ENCODE assay signal across 22 cellular contexts in genomic region chr15:73647259-73648026, GRCh38. TPM values are rescaled to one million over a fixed set of nuclear protein-coding genes. Genes with fewer than 3 reads are reported as not detected.
DNase-seq lines count a peak whose midpoint lies in the region; ATAC-seq and TF ChIP-seq lines count a peak whose summit lies in the region.
"Had no signal": no experiment of that assay in that cellular context is flagged by ENCODE, and none has a peak within 500 bp of the region (broad histone marks: within the 10 kb centered on the region; RNA-seq: fewer than 3 reads in every experiment).

No MANE protein-coding gene starts in this region.

- H3K4me1 Mint-ChIP-seq in HFFc6 (ENCODE audit: low read depth) (peaks cover 36% of the 10 kb centered on the region), type B pancreatic cell (ENCODE audit: unreplicated experiment) (peaks cover 12% of the 10 kb centered on the region)
- H3K4me1 Mint-ChIP-seq: stimulated activated naive B cell treated with anti-CD40 and anti-IgM and Interleukin-4, amounts not matched to agents 10 μg/mL and 1 μg/mL and 100 μg/mL, for 72 hours had no signal

- H3K27me3 Mint-ChIP-seq in HFFc6 (ENCODE audit: insufficient read depth) (peaks cover 5% of the 10 kb centered on the region), type B pancreatic cell (no peaks in the 10 kb centered on the region)

- H3K27ac Mint-ChIP-seq in HFFc6 (no peak overlapping the region), type B pancreatic cell (peak overlapping the region; percentile 93)
- H3K27ac Mint-ChIP-seq: activated CD4-positive, alpha-beta T cell treated with anti-CD3 and anti-CD28 coated beads, Interleukin-2, amount 10 ng/mL, durations not matched to agents 7 days and 5 days; activated CD8-positive, alpha-beta memory T cell treated with anti-CD3 and anti-CD28 coated beads, Interleukin-2, amount 10 ng/mL, durations not matched to agents 7 days and 5 days; activated naive CD4-positive, alpha-beta T cell treated with anti-CD3 and anti-CD28 coated beads, Interleukin-2, amount 50 U/mL, for 24 hours; activated T-helper 1 cell treated with anti-CD3 and anti-CD28 coated beads, Interleukin-12 subunit alpha, Interleukin-12 subunit beta, Interleukin-2, Interleukin-4 antibody, amounts not matched to agents 30 ng/mL and 10 ng/mL and 1 ng/mL, durations not matched to agents 14 hours and 24 hours and 36 hours; CD8-positive, alpha-beta T cell; stimulated activated naive B cell treated with anti-CD40 and anti-IgM and Interleukin-4, amounts not matched to agents 10 μg/mL and 1 μg/mL and 100 μg/mL, for 72 hours had no signal

- H3K4me3 ChIP-seq in RWPE2 (ENCODE audit: severe bottlenecking), result no peak overlapping the region
- H3K4me3 ChIP-seq: lung, skin epidermis, thoracic aorta had no signal

- H3K27me3 ChIP-seq in RWPE2 (ENCODE audit: insufficient read depth, poor library complexity, severe bottlenecking), result no peaks in the 10 kb centered on the region
- H3K27me3 ChIP-seq in foreskin keratinocyte, result no peaks in the 10 kb centered on the region

- in situ Hi-C loops in ACHN (cut with HindIII; ENCODE audit: low pct_ligation_motif_present, low pct_unique_long_range_greater_than_20kb, low sequenced_read_pairs), result no loop called here

- no peaks in the 10 kb centered on the region for H3K36me3 Mint-ChIP-seq in HFFc6 (ENCODE audit: low read depth)
- H3K36me3 Mint-ChIP-seq in type B pancreatic cell, result no peaks in the 10 kb centered on the region
- H3K36me3 Mint-ChIP-seq: activated CD8-positive, alpha-beta memory T cell treated with anti-CD3 and anti-CD28 coated beads, Interleukin-2, amount 10 ng/mL, durations not matched to agents 7 days and 5 days; CD8-positive, alpha-beta T cell; stimulated activated naive B cell treated with anti-CD40 and anti-IgM and Interleukin-4, amounts not matched to agents 10 μg/mL and 1 μg/mL and 100 μg/mL, for 72 hours had no signal

- no peaks in the 10 kb centered on the region for H3K9me3 ChIP-seq in RWPE2 (ENCODE audit: severe bottlenecking)
- H3K9me3 ChIP-seq: thoracic aorta had no signal

- H3K27ac ChIP-seq in RWPE2 (ENCODE audit: poor library complexity, severe bottlenecking), result peak overlapping the region; percentile 76
- H3K27ac ChIP-seq in foreskin keratinocyte, result peak overlapping the region; percentile 71
- H3K27ac ChIP-seq: thoracic aorta had no signal

- DNase-seq in HFFc6 (peak; percentile 24), RWPE2 (ENCODE audit: low spot score) (peak; percentile 82), foreskin keratinocyte (peak; percentile 68 to 88), type B pancreatic cell (ENCODE audit: extremely low spot score, unreplicated experiment) (no peak), ACHN (no peak), SW 1271 (lab: John Stamatoyannopoulos, UW) (no peak), HT-29 (ENCODE audit: low spot score) (no peak)
- DNase-seq: activated CD4-positive, alpha-beta T cell treated with anti-CD3 and anti-CD28 coated beads, Interleukin-2, amount 10 ng/mL, durations not matched to agents 7 days and 5 days; activated CD8-positive, alpha-beta memory T cell treated with anti-CD3 and anti-CD28 coated beads, Interleukin-2, amount 10 ng/mL, durations not matched to agents 7 days and 5 days; CD8-positive, alpha-beta T cell; cerebellar nuclear complex; kidney glomerular epithelial cell; NCI-H187; SIG-M5; stimulated activated CD4-positive, alpha-beta T cell treated with anti-CD3 and anti-CD28 coated beads, Interleukin-2, amount 100 ng/mL, for 48 hours; stimulated activated naive B cell treated with anti-CD40 and anti-IgM and Interleukin-4, amounts not matched to agents 10 μg/mL and 1 μg/mL and 100 μg/mL, for 72 hours had no signal

- peak; percentile 89 for ATAC-seq in RWPE2 (ENCODE audit: low read depth)
- peak; percentile 83 for ATAC-seq in foreskin keratinocyte
- ATAC-seq: activated CD8-positive, alpha-beta memory T cell treated with anti-CD3 and anti-CD28 coated beads, Interleukin-2, amount 10 ng/mL, durations not matched to agents 7 days and 5 days; CD8-positive, alpha-beta T cell; stimulated activated naive B cell treated with anti-CD40 and anti-IgM and Interleukin-4, amounts not matched to agents 10 μg/mL and 1 μg/mL and 100 μg/mL, for 72 hours had no signal

- no peaks in the 10 kb centered on the region for H3K36me3 ChIP-seq in RWPE2 (ENCODE audit: low read depth)
- H3K36me3 ChIP-seq: thoracic aorta had no signal

- TF ChIP-seq CTCF in HFFc6 (IDR thresholded peaks at IDR 0.05) (no peak), RWPE2 (IDR thresholded peaks at IDR 0.05; ENCODE audit: poor library complexity, severe bottlenecking) (no peak), foreskin keratinocyte (conservative IDR thresholded peaks at IDR 0.05) (no peak), type B pancreatic cell (conservative IDR thresholded peaks at IDR 0.05) (no peak)

- peaks cover 17% of the 10 kb centered on the region for H3K4me1 ChIP-seq in RWPE2 (ENCODE audit: insufficient read depth, poor library complexity, severe bottlenecking)
- peaks cover 23% of the 10 kb centered on the region for H3K4me1 ChIP-seq in foreskin keratinocyte

- H3K9me3 Mint-ChIP-seq in HFFc6, result no peaks in the 10 kb centered on the region
- H3K9me3 Mint-ChIP-seq in type B pancreatic cell, result peaks cover 8% of the 10 kb centered on the region
- H3K9me3 Mint-ChIP-seq: activated CD4-positive, alpha-beta T cell treated with anti-CD3 and anti-CD28 coated beads, Interleukin-2, amount 10 ng/mL, durations not matched to agents 7 days and 5 days; activated T-helper 1 cell treated with anti-CD3 and anti-CD28 coated beads, Interleukin-12 subunit alpha, Interleukin-12 subunit beta, Interleukin-2, Interleukin-4 antibody, amounts not matched to agents 30 ng/mL and 10 ng/mL and 1 ng/mL, durations not matched to agents 14 hours and 24 hours and 36 hours; CD8-positive, alpha-beta T cell had no signal

- H3K4me3 Mint-ChIP-seq in HFFc6 (no peak overlapping the region), type B pancreatic cell (no peak overlapping the region)
- H3K4me3 Mint-ChIP-seq: activated CD4-positive, alpha-beta T cell treated with anti-CD3 and anti-CD28 coated beads, Interleukin-2, amount 10 ng/mL, durations not matched to agents 7 days and 5 days; activated CD8-positive, alpha-beta memory T cell treated with anti-CD3 and anti-CD28 coated beads, Interleukin-2, amount 10 ng/mL, durations not matched to agents 7 days and 5 days; activated naive CD4-positive, alpha-beta T cell treated with anti-CD3 and anti-CD28 coated beads, Interleukin-2, amount 50 U/mL, for 24 hours; activated T-helper 1 cell treated with anti-CD3 and anti-CD28 coated beads, Interleukin-12 subunit alpha, Interleukin-12 subunit beta, Interleukin-2, Interleukin-4 antibody, amounts not matched to agents 30 ng/mL and 10 ng/mL and 1 ng/mL, durations not matched to agents 14 hours and 24 hours and 36 hours; CD8-positive, alpha-beta T cell; stimulated activated naive B cell treated with anti-CD40 and anti-IgM and Interleukin-4, amounts not matched to agents 10 μg/mL and 1 μg/mL and 100 μg/mL, for 72 hours had no signal

RNA-seq across cellular contexts. Expression of gene NPTN, which starts 14.3 kb away (rescaled TPM):
- total RNA-seq in HFFc6 (2021; fragmentation: NEBNext Ultra II Directional; extraction: Animal tissue kit (Norgen Biotek cat#: 25700)), result 100 to 1,000 TPM; 183 to 215 (median 204) TPM
- total RNA-seq in foreskin keratinocyte, result 174 and 184 TPM in 2 replicates
- polyA plus RNA-seq in foreskin keratinocyte, result 65.2 and 89.3 TPM in 2 replicates
- 89.6 and 98.6 TPM in 2 replicates for total RNA-seq in type B pancreatic cell (ENCODE audit: low replicate concordance)
- total RNA-seq in HT-29 (2014; rRNA removed; shearing (Covaris generic)), result 108 and 110 TPM in 2 replicates

RNA-seq across cellular contexts. Expression of gene CD276, which starts 36.7 kb away (rescaled TPM):
- total RNA-seq in HFFc6 (2021; fragmentation: NEBNext Ultra II Directional; extraction: Animal tissue kit (Norgen Biotek cat#: 25700)), result 100 to 1,000 TPM in 3 of 6 experiments, 10 to 100 TPM in 3; 86.5 to 121 (median 105) TPM
- total RNA-seq in foreskin keratinocyte (107 and 126 TPM in 2 replicates), type B pancreatic cell (ENCODE audit: low replicate concordance) (104 and 133 TPM in 2 replicates)
- 118 and 129 TPM in 2 replicates for polyA plus RNA-seq in foreskin keratinocyte
- total RNA-seq in HT-29 (2014; rRNA removed; shearing (Covaris generic)), result 70.6 and 84.1 TPM in 2 replicates
- total RNA-seq: CD8-positive, alpha-beta T cell; OCI-LY7 had no signal

Comparison
In these comparisons a context has a peak if more than half of its experiments do, and no peak if none do; other contexts are left out.
1. DNase-seq: peak in HFFc6 (single experiment), RWPE2 (single experiment) and foreskin keratinocyte (2 of 2); none in type B pancreatic cell (single experiment), ACHN (single experiment), SW 1271 (0 of 2) and HT-29 (single experiment).